In genomic region chr10:44829426-44829825, GRCh38 we compare ENCODE assay signal across 19 cellular contexts.
DNase-seq lines count a peak whose midpoint lies in the region; ATAC-seq, FAIRE-seq and TF ChIP-seq lines count a peak whose summit lies in the region.
"Had no signal": no experiment of that assay in that cellular context is flagged by ENCODE, and none has a peak within 500 bp of the region (broad histone marks: within the 10 kb centered on the region; RNA-seq: fewer than 3 reads in every experiment).

No MANE protein-coding gene starts in this region.

- H3K4me1 Mint-ChIP-seq in astrocyte (ENCODE audit: low read depth, unreplicated experiment) = peaks cover 10% of the 10 kb centered on the region
- H3K4me1 Mint-ChIP-seq: B cell had no signal

- H3K9me3 ChIP-seq in BLaER1 (peaks cover 5% of the 10 kb centered on the region; the same call in 1 of the 2 replicates), PC-3 (ENCODE audit: low read length) (no peaks in the 10 kb centered on the region), astrocyte (ENCODE audit: insufficient read depth, low read depth, low read length) (no peaks in the 10 kb centered on the region), mesenchymal stem cell (ENCODE audit: control insufficient read depth, low read length) (no peaks in the 10 kb centered on the region), upper lobe of right lung (no peaks in the 10 kb centered on the region)

- no peaks in the 10 kb centered on the region for H3K9me2 ChIP-seq in PC-3 (replicated peaks; ENCODE audit: low read length)

- peak overlapping the region; percentile 31 to 46 for H3K18ac ChIP-seq in mesenchymal stem cell (ENCODE audit: low read depth in 1 of 2, low read length in 2 of 2)

- no peak overlapping the region for H3K14ac ChIP-seq in mesenchymal stem cell (ENCODE audit: low read length in 2 of 2)

- POLR2A ChIA-PET in PC-3 (lab: Charles Lee; ENCODE audit: unreplicated experiment) = no interaction called here

- no peak overlapping the region for H3K9ac ChIP-seq in BLaER1
- H3K9ac ChIP-seq in PC-3 (ENCODE audit: low read length) = no peak overlapping the region; the same call in 1 of the 2 replicates
- H3K9ac ChIP-seq in astrocyte (ENCODE audit: low read length) = peak overlapping the region; percentile 26
- H3K9ac ChIP-seq in mesenchymal stem cell (ENCODE audit: low read length) = no peak overlapping the region

- no peak overlapping the region for H3K4me3 Mint-ChIP-seq in astrocyte (ENCODE audit: unreplicated experiment)
- H3K4me3 Mint-ChIP-seq: B cell; CD4-positive, alpha-beta memory T cell had no signal

- no peak overlapping the region for H2AFZ ChIP-seq in PC-3 (ENCODE audit: low read length)
- H2AFZ ChIP-seq in astrocyte (ENCODE audit: low read depth, low read length) = no peak overlapping the region
- H2AFZ ChIP-seq in mesenchymal stem cell (ENCODE audit: low read depth, low read length) = no peak overlapping the region

- H3K4me2 ChIP-seq in BLaER1 (no peak overlapping the region), PC-3 (ENCODE audit: low read length) (peak overlapping the region; percentile 59), astrocyte (ENCODE audit: low read length) (peak overlapping the region; percentile 69), mesenchymal stem cell (ENCODE audit: low read length, poor library complexity, severe bottlenecking) (no peak overlapping the region)

- no peak overlapping the region for H2BK120ac ChIP-seq in mesenchymal stem cell (ENCODE audit: low read depth, low read length)

- FAIRE-seq in astrocyte (lab: Jason Lieb, UNC) = no peak
- FAIRE-seq: D721Med, G401.6, GM12892 had no signal

- H3K23ac ChIP-seq in mesenchymal stem cell (ENCODE audit: low read length in 2 of 2) = no peak overlapping the region

- no peak overlapping the region for H3K4ac ChIP-seq in mesenchymal stem cell (ENCODE audit: low read depth in 1 of 2, low read length in 2 of 2)

- H3K36me3 ChIP-seq in BLaER1 = no peaks in the 10 kb centered on the region
- H3K36me3 ChIP-seq in PC-3 (ENCODE audit: low read depth, low read length) = no peaks in the 10 kb centered on the region
- H3K36me3 ChIP-seq in astrocyte (ENCODE audit: insufficient read depth, low read length) = no peaks in the 10 kb centered on the region
- H3K36me3 ChIP-seq in mesenchymal stem cell (ENCODE audit: control insufficient read depth in 1 of 2, insufficient read depth in 2 of 2, low read depth in 1 of 2, low read length in 2 of 2) = no peaks in the 10 kb centered on the region
- no peaks in the 10 kb centered on the region for H3K36me3 ChIP-seq in upper lobe of right lung

- H3K79me2 ChIP-seq in PC-3 (ENCODE audit: low read length) (no peaks in the 10 kb centered on the region), astrocyte (ENCODE audit: insufficient read depth, low read length) (no peaks in the 10 kb centered on the region)

- peak overlapping the region; percentile 29 for H2BK15ac ChIP-seq in mesenchymal stem cell (ENCODE audit: low read depth, poor library complexity, severe bottlenecking)

- H3K4me3 ChIP-seq in BLaER1 (no peak overlapping the region), PC-3 (ENCODE audit: low read length) (peak overlapping the region; percentile 2; the same call in 1 of the 2 replicates), astrocyte (ENCODE audit: insufficient read depth, low read depth, low read length) (peak overlapping the region; percentile 29), mesenchymal stem cell (ENCODE audit: insufficient read depth in 1 of 2, low read depth in 1 of 2, low read length in 2 of 2) (no peak overlapping the region), upper lobe of right lung (no peak overlapping the region)

- no peaks in the 10 kb centered on the region for H3K27me3 Mint-ChIP-seq in astrocyte (ENCODE audit: low read depth, unreplicated experiment)

- peaks cover 53% of the 10 kb centered on the region for H3K4me1 ChIP-seq in BLaER1
- peaks cover 30% of the 10 kb centered on the region for H3K4me1 ChIP-seq in PC-3 (ENCODE audit: insufficient read depth, low read length)
- peaks cover 22% of the 10 kb centered on the region for H3K4me1 ChIP-seq in astrocyte (ENCODE audit: insufficient read depth, low read length)
- peaks cover 16% of the 10 kb centered on the region for H3K4me1 ChIP-seq in mesenchymal stem cell (ENCODE audit: control insufficient read depth, insufficient read depth, low read depth, low read length)
- no peaks in the 10 kb centered on the region for H3K4me1 ChIP-seq in upper lobe of right lung

- no peak for TF ChIP-seq CTCF in PC-3 (conservative IDR thresholded peaks at IDR 0.05; ENCODE audit: low read depth, low read length)
- TF ChIP-seq CTCF in astrocyte (IDR thresholded peaks at IDR 0.05; ENCODE audit: insufficient read depth, low read depth, low read length) = no peak
- TF ChIP-seq CTCF in upper lobe of right lung (IDR thresholded peaks at IDR 0.05) = no peak

- DNase-seq in PC-3 = peak; percentile 31
- no peak for DNase-seq in astrocyte (ENCODE audit: low read depth)
- no peak for DNase-seq in mesenchymal stem cell
- no peak for DNase-seq in upper lobe of right lung
- DNase-seq in activated CD4-positive, alpha-beta T cell treated with anti-CD3 and anti-CD28 coated beads, Interleukin-2, amount 50 U/mL, for 48 hours = no peak
- DNase-seq in inferior parietal cortex (ENCODE audit: extremely low spot score) = no peak
- DNase-seq: CD4-positive, alpha-beta memory T cell; COR-L47; DMS153; DMS79 treated with DMSO at 0.1 percent for 48 hours; H7; KBM-7 had no signal

- 95% methylated on average over 7 of the region's 9 CpGs for WGBS in mesenchymal stem cell

- intact Hi-C loops in PC-3 (cut with micrococcal nuclease) = no loop called here
- intact Hi-C loops in upper lobe of right lung (cut with DNase I) = no loop called here

- H2AK5ac ChIP-seq in mesenchymal stem cell (ENCODE audit: low read length, severe bottlenecking) = peak overlapping the region; percentile 63

- CTCF ChIA-PET in PC-3 (lab: Charles Lee) = no interaction called here

- H3K27me3 ChIP-seq in BLaER1 = no peaks in the 10 kb centered on the region
- H3K27me3 ChIP-seq in PC-3 (ENCODE audit: low read length) = no peaks in the 10 kb centered on the region
- no peaks in the 10 kb centered on the region for H3K27me3 ChIP-seq in astrocyte (ENCODE audit: insufficient read depth, low read length)
- H3K27me3 ChIP-seq in mesenchymal stem cell (ENCODE audit: control insufficient read depth in 1 of 2, insufficient read depth in 1 of 2, low read length in 2 of 2) = no peaks in the 10 kb centered on the region
- H3K27me3 ChIP-seq in upper lobe of right lung = no peaks in the 10 kb centered on the region

- H3K27ac Mint-ChIP-seq in astrocyte (ENCODE audit: unreplicated experiment) = peak overlapping the region; percentile 21
- H3K27ac Mint-ChIP-seq: B cell; CD4-positive, alpha-beta memory T cell had no signal

- H2BK5ac ChIP-seq in mesenchymal stem cell (ENCODE audit: low read depth, low read length, poor library complexity, severe bottlenecking) = no peak overlapping the region

- peak overlapping the region in 1 of 2 experiments; percentile 18 for H2BK12ac ChIP-seq in mesenchymal stem cell (ENCODE audit: low read length in 2 of 2)

- no peaks in the 10 kb centered on the region for H3K36me3 Mint-ChIP-seq in astrocyte (ENCODE audit: low read depth, unreplicated experiment)
- H3K36me3 Mint-ChIP-seq: CD4-positive, alpha-beta memory T cell had no signal

- no peaks in the 10 kb centered on the region for H3F3A ChIP-seq in PC-3 (ENCODE audit: low read length, unreplicated experiment)

- H4K20me1 ChIP-seq in BLaER1 (no peaks in the 10 kb centered on the region), PC-3 (ENCODE audit: low read length) (no peaks in the 10 kb centered on the region), astrocyte (ENCODE audit: insufficient read depth, low read length) (no peaks in the 10 kb centered on the region)

- peak overlapping the region; percentile 8; the same call in 1 of the 2 replicates for H3K27ac ChIP-seq in BLaER1
- peak overlapping the region; percentile 67 for H3K27ac ChIP-seq in PC-3 (ENCODE audit: low read length)
- peak overlapping the region; percentile 40 for H3K27ac ChIP-seq in astrocyte (ENCODE audit: low read depth, low read length)
- H3K27ac ChIP-seq in mesenchymal stem cell (ENCODE audit: low read length, poor library complexity, severe bottlenecking) = no peak overlapping the region
- H3K27ac ChIP-seq in upper lobe of right lung = no peak overlapping the region
- H3K27ac ChIP-seq: C4-2B had no signal

- H4K91ac ChIP-seq in mesenchymal stem cell (ENCODE audit: low read length) = peak overlapping the region; percentile 67

- H4K8ac ChIP-seq in mesenchymal stem cell (ENCODE audit: low read length) = peak overlapping the region; percentile 35

- H3K79me1 ChIP-seq in mesenchymal stem cell (replicated peaks; ENCODE audit: low read length, poor library complexity, severe bottlenecking) = no peaks in the 10 kb centered on the region

- peaks cover 3% of the 10 kb centered on the region for H3K9me3 Mint-ChIP-seq in astrocyte (ENCODE audit: unreplicated experiment)

- no TSS peak for BruUV-seq in PC-3 (replicated peaks; lab: Mats Ljungman, UMichigan)

- peak; percentile 13; the same call in 1 of the 2 replicates for ATAC-seq in PC-3
- no peak for ATAC-seq in upper lobe of right lung
- ATAC-seq in GM21367 (IDR thresholded peaks at IDR 0.05; ENCODE audit: unreplicated experiment) = no peak

Comparison
In these comparisons a context has a peak if more than half of its experiments do, and no peak if none do; other contexts are left out.
1. H3K27ac ChIP-seq: peak in BLaER1 (single experiment), PC-3 (single experiment) and astrocyte (single experiment); none in mesenchymal stem cell (single experiment) and upper lobe of right lung (single experiment).
2. H3K4me2 ChIP-seq: peak in PC-3 (single experiment) and astrocyte (single experiment); none in BLaER1 (single experiment) and mesenchymal stem cell (single experiment).
3. H3K4me3 ChIP-seq: peak in PC-3 (single experiment) and astrocyte (single experiment); none in BLaER1 (single experiment), mesenchymal stem cell (0 of 2) and upper lobe of right lung (single experiment).